In the genomic region with DNA sequence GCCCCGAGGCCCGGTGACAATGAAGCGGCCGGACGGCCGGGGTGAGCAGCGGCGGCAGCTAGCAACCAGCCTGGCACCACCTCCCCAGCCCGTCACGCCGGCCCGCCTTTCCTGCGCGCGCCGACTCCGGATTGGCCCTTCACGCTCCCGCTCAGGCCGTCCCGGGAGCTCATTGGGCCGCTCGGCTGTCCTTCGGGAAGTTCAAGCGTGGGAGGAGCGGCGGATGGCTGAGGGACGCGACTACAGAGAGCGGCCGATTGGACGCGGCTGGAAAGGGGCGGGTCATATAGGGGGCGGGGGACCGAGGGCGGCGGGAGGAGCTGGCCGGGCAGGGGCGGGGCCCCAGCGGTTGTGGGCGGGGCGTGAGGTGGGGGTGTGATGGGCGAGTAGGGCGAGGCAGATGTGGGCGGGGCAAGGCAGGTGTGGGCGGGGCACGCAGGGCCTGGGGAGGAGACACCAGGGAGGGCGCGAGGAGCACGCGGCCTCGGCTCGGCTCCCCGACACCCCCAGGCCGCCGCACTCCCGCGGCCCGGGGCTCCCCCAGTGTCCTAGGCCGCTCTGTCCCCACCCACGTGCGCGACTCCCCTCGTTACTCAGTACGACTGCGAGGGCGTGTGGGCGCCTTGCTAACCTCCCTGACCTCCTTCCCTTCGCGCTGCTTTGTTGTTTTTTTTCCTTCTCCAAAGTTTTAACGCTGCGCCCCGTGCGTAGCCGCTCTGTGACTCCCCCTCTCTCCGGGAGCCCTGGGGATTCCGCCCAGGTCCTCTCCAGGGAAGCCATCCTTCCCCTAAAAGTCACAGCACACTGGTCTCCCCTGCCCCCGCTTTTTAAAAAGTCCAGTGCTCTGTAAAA, we compare ENCODE assay signal across 1 cellular context.
A peak's percentile ranks its signal among the peaks of the same experiment; 100 is the strongest.
TF ChIP-seq lines count a peak whose summit lies in the region.

Gene CEP131, minus strand, starts transcription at position 60 of the 852 bp plus-strand sequence. CDS start 2,909 bp downstream, outside the sequence.

TF ChIP-seq in K562, 482 proteins besides CTCF, POLR2A, EP300 and RAD21 (continued from another document and continues in another):
- TF ChIP-seq ZNF57 (CRISPR knock-in tag; IDR thresholded peaks at IDR 0.05) (no peak), CUX1 (CRISPR knock-in tag; IDR thresholded peaks at IDR 0.05) (no peak), BDP1 (IDR thresholded peaks at IDR 0.05; ENCODE audit: insufficient read depth, insufficient read length) (no peak), SP2 (IDR thresholded peaks at IDR 0.05; ENCODE audit: extremely low read depth, low read depth, low read length, poor library complexity, severe bottlenecking) (peak; percentile 92), MED1 (CRISPR knock-in tag; IDR thresholded peaks at IDR 0.05; ENCODE audit: borderline replicate concordance) (no peak), ATF7 (IDR thresholded peaks at IDR 0.05) (peak; percentile 34; the same call in 1 of the 2 replicates), NFRKB (IDR thresholded peaks at IDR 0.05; ENCODE audit: low read depth) (no peak; the same call in 1 of the 2 replicates), GABPA (tag; conservative IDR thresholded peaks at IDR 0.05; ENCODE audit: low read depth) (peak; percentile 62), ZNF212 (CRISPR knock-in tag; IDR thresholded peaks at IDR 0.05) (no peak), ZBED1 (IDR thresholded peaks at IDR 0.05) (no peak), ARID3B (CRISPR knock-in tag; IDR thresholded peaks at IDR 0.05; ENCODE audit: borderline replicate concordance) (0 out of 2 replicates have a peak, but pooled peaks have one; percentile 42), BCL6 (CRISPR knock-in tag; IDR thresholded peaks at IDR 0.05) (no peak), GTF2B (IDR thresholded peaks at IDR 0.05; ENCODE audit: extremely low read depth, insufficient read length) (no peak), ZNF140 (CRISPR knock-in tag; IDR thresholded peaks at IDR 0.05) (no peak), MIER1 (IDR thresholded peaks at IDR 0.05; ENCODE audit: low read depth) (no peak), ZNF445 (CRISPR knock-in tag; IDR thresholded peaks at IDR 0.05; ENCODE audit: low read depth) (no peak), PURB (CRISPR knock-in tag; IDR thresholded peaks at IDR 0.05; ENCODE audit: low read depth) (no peak), GABPB1 (CRISPR knock-in tag; IDR thresholded peaks at IDR 0.05) (peak; percentile 56; the same call in 1 of the 2 replicates), TSC22D4 (tag; IDR thresholded peaks at IDR 0.05) (no peak), CREB3 (tag; conservative IDR thresholded peaks at IDR 0.05; ENCODE audit: low read depth) (0 out of 2 replicates have a peak, but pooled peaks have one; percentile 34), ZNF23 (CRISPR knock-in tag; IDR thresholded peaks at IDR 0.05) (no peak), ZNF431 (CRISPR knock-in tag; IDR thresholded peaks at IDR 0.05) (no peak), NRF1 (conservative IDR thresholded peaks at IDR 0.05 in 1 of 2, IDR thresholded peaks at IDR 0.05 in 1 of 2) (peak; percentile 84 to 88), SAFB (IDR thresholded peaks at IDR 0.05; ENCODE audit: borderline replicate concordance, low read depth, low read length) (0 out of 2 replicates have a peak, but pooled peaks have one; percentile 21), ZBTB8A (IDR thresholded peaks at IDR 0.05; ENCODE audit: partially characterized antibody) (no peak), BACH1 (tag; IDR thresholded peaks at IDR 0.05) (no peak), ADNP (tag; IDR thresholded peaks at IDR 0.05) (no peak), GATAD2A (IDR thresholded peaks at IDR 0.05) (peak; percentile 72; the same call in 1 of the 2 replicates), GATAD2B (IDR thresholded peaks at IDR 0.05; ENCODE audit: borderline replicate concordance) (no peak), ZNF717 (CRISPR knock-in tag; IDR thresholded peaks at IDR 0.05) (no peak), RERE (CRISPR knock-in tag; IDR thresholded peaks at IDR 0.05; ENCODE audit: borderline replicate concordance) (no peak)
- TF ChIP-seq, protein P1, sequence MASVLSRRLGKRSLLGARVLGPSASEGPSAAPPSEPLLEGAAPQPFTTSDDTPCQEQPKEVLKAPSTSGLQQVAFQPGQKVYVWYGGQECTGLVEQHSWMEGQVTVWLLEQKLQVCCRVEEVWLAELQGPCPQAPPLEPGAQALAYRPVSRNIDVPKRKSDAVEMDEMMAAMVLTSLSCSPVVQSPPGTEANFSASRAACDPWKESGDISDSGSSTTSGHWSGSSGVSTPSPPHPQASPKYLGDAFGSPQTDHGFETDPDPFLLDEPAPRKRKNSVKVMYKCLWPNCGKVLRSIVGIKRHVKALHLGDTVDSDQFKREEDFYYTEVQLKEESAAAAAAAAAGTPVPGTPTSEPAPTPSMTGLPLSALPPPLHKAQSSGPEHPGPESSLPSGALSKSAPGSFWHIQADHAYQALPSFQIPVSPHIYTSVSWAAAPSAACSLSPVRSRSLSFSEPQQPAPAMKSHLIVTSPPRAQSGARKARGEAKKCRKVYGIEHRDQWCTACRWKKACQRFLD (CRISPR knock-in tag; IDR thresholded peaks at IDR 0.05): no peak
- TF ChIP-seq, protein P2, sequence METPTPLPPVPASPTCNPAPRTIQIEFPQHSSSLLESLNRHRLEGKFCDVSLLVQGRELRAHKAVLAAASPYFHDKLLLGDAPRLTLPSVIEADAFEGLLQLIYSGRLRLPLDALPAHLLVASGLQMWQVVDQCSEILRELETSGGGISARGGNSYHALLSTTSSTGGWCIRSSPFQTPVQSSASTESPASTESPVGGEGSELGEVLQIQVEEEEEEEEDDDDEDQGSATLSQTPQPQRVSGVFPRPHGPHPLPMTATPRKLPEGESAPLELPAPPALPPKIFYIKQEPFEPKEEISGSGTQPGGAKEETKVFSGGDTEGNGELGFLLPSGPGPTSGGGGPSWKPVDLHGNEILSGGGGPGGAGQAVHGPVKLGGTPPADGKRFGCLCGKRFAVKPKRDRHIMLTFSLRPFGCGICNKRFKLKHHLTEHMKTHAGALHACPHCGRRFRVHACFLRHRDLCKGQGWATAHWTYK (CRISPR knock-in tag; IDR thresholded peaks at IDR 0.05): 0 out of 2 replicates have a peak, but pooled peaks have one; percentile 45
- TF ChIP-seq, protein P3, sequence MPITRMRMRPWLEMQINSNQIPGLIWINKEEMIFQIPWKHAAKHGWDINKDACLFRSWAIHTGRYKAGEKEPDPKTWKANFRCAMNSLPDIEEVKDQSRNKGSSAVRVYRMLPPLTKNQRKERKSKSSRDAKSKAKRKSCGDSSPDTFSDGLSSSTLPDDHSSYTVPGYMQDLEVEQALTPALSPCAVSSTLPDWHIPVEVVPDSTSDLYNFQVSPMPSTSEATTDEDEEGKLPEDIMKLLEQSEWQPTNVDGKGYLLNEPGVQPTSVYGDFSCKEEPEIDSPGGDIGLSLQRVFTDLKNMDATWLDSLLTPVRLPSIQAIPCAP (CRISPR knock-in tag; IDR thresholded peaks at IDR 0.05; ENCODE audit: borderline replicate concordance): no peak
- TF ChIP-seq, protein P4, sequence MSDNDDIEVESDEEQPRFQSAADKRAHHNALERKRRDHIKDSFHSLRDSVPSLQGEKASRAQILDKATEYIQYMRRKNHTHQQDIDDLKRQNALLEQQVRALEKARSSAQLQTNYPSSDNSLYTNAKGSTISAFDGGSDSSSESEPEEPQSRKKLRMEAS (CRISPR knock-in tag; IDR thresholded peaks at IDR 0.05): peak; percentile 94
- TF ChIP-seq, protein P5, sequence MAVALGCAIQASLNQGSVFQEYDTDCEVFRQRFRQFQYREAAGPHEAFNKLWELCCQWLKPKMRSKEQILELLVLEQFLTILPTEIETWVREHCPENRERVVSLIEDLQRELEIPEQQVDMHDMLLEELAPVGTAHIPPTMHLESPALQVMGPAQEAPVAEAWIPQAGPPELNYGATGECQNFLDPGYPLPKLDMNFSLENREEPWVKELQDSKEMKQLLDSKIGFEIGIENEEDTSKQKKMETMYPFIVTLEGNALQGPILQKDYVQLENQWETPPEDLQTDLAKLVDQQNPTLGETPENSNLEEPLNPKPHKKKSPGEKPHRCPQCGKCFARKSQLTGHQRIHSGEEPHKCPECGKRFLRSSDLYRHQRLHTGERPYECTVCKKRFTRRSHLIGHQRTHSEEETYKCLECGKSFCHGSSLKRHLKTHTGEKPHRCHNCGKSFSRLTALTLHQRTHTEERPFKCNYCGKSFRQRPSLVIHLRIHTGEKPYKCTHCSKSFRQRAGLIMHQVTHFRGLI (CRISPR knock-in tag; IDR thresholded peaks at IDR 0.05): no peak
